18 cellular contexts compared by ENCODE assay signal in the genomic region with DNA sequence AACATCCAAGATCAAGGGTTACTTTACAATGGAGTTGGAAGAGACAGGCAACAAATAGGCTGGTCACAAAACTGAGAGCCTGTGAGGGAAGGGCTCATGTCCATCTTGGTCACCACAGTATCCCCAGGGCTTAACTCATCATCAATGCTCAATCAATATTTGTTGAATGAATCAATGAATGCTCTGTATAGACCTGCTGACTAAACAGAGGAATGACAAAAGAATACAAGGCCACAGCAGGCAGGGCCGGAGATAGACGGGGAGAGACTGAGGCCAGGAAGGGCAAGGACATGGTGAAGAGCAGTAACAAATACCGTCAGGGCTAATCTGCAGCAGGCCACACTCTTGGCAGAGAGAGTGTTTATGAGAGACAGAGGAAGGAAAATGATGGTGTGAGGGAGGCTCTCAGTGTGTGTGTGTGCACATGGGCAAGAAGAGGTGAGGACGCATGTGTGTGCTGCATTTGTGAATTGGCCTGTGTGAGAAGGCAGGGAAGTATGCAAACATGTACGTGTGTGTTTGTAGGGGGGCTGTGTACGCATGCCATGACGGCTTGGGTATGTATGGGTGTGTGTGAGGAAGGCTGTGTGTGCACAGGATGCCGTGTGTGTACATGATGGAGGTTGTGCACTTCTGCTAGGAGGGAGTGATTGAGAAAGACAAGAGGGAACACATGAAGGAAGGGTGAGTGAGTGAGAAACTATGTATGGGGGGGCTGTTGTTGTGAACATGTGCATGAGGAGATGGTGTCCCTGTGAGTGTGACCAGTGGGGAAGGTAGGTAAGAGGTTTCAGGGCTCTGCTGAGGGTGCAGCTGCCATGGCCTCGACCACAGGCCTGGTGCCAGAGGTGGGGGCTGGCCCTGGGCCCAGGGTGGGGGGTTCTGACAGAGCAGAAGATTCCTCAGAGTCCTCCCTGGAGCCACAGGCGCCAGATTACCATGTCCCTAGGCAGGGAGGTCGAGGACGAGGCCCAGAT. TPM values are rescaled to one million over a fixed set of nuclear protein-coding genes. Genes with fewer than 3 reads are reported as not detected.
DNase-seq lines count a peak whose midpoint lies in the region; FAIRE-seq and TF ChIP-seq lines count a peak whose summit lies in the region.
"Had no signal": no experiment of that assay in that cellular context is flagged by ENCODE, and none has a peak within 500 bp of the region (broad histone marks: within the 10 kb centered on the region; RNA-seq: fewer than 3 reads in every experiment).

No MANE protein-coding gene starts in this region.

- BruUV-seq in mammary epithelial cell (replicated peaks; lab: Mats Ljungman, UMichigan) (no TSS peak), Caco-2 (replicated peaks; lab: Mats Ljungman, UMichigan) (no TSS peak)

- intact Hi-C loops in breast epithelium (cut with DNase I; ENCODE audit: low total_unique reads): no loop called here
- intact Hi-C loops in mammary epithelial cell (cut with micrococcal nuclease): no loop called here
- intact Hi-C loops in ovary (cut with DNase I): no loop called here
- intact Hi-C loops in uterus (cut with DNase I; ENCODE audit: low total_unique reads): no loop called here
- intact Hi-C loops in Caco-2 (cut with micrococcal nuclease; ENCODE audit: unreplicated experiment): no loop called here

- DNase-seq in breast epithelium (ENCODE audit: low spot score in 2 of 2): no peak
- no peak for DNase-seq in mammary epithelial cell
- peak in 1 of 2 donors; percentile 44 for DNase-seq in cardiac muscle cell (ENCODE audit: low read depth in 1 of 2, low spot score in 1 of 2)
- DNase-seq in ovary: peak in 3 of 5 donors; percentile 53 to 67 (median 64)
- peak in 1 of 2 donors; percentile 38 for DNase-seq in uterus
- DNase-seq in SW 1271 (lab: John Stamatoyannopoulos, UW): no peak
- no peak for DNase-seq in Caco-2
- no peak for DNase-seq in D721Med (ENCODE audit: insufficient read length, low spot score)
- DNase-seq: cortex of kidney, DMS 273 treated with DMSO at 0.1 percent for 48 hours, glutamatergic neuron, NCI-H1105, NCI-H510A, posterior cingulate gyrus had no signal

- H3K27me3 ChIP-seq in breast epithelium (no peaks in the 10 kb centered on the region), mammary epithelial cell (ENCODE audit: insufficient read depth, low read length) (no peaks in the 10 kb centered on the region), cardiac muscle cell (no peaks in the 10 kb centered on the region), ovary (no peaks in the 10 kb centered on the region), uterus (no peaks in the 10 kb centered on the region), Caco-2 (replicated peaks; ENCODE audit: control insufficient read depth, insufficient read depth, low read length) (no peaks in the 10 kb centered on the region)

- POLR2A ChIA-PET in Caco-2 (lab: Charles Lee): no interaction called here

- H3K9me3 ChIP-seq in breast epithelium (no peaks in the 10 kb centered on the region), mammary epithelial cell (replicated peaks; ENCODE audit: insufficient read depth, low read length) (no peaks in the 10 kb centered on the region), cardiac muscle cell (ENCODE audit: low read depth) (no peaks in the 10 kb centered on the region), ovary (no peaks in the 10 kb centered on the region), uterus (no peaks in the 10 kb centered on the region), Caco-2 (no peaks in the 10 kb centered on the region)

- no peak overlapping the region for H3K9ac ChIP-seq in mammary epithelial cell (ENCODE audit: insufficient read depth, low read length)

- H3K4me3 Mint-ChIP-seq in Caco-2 (ENCODE audit: unreplicated experiment): no peak overlapping the region
- H3K4me3 Mint-ChIP-seq: activated naive CD4-positive, alpha-beta T cell treated with anti-CD3 and anti-CD28 coated beads, Interleukin-2, amount 50 U/mL, for 24 hours had no signal

- TF ChIP-seq CTCF in breast epithelium (IDR thresholded peaks at IDR 0.05): no peak
- no peak for TF ChIP-seq CTCF in mammary epithelial cell (conservative IDR thresholded peaks at IDR 0.05 in 1 of 2, IDR thresholded peaks at IDR 0.05 in 1 of 2; ENCODE audit: extremely low read depth in 1 of 2, insufficient read depth in 1 of 2, low read depth in 1 of 2, low read length in 2 of 2)
- TF ChIP-seq CTCF in cardiac muscle cell (IDR thresholded peaks at IDR 0.05; ENCODE audit: low read depth, low read length): no peak
- no peak for TF ChIP-seq CTCF in ovary (IDR thresholded peaks at IDR 0.05)
- TF ChIP-seq CTCF in uterus (IDR thresholded peaks at IDR 0.05): no peak
- no peak for TF ChIP-seq CTCF in Caco-2 (IDR thresholded peaks at IDR 0.05; ENCODE audit: insufficient read depth in 1 of 2, low read depth in 1 of 2, low read length in 1 of 2, severe bottlenecking in 1 of 2, unreplicated experiment in 1 of 2)
- TF ChIP-seq CTCF in D721Med (IDR thresholded peaks at IDR 0.05; ENCODE audit: insufficient read depth, missing control alignments): no peak

- in situ Hi-C loops in mammary epithelial cell (cut with MboI; ENCODE audit: low sequenced_read_pairs in 2 of 2): no loop called here

- H3K4me2 ChIP-seq in mammary epithelial cell (ENCODE audit: insufficient read depth, low read depth, low read length): no peak overlapping the region

- CTCF ChIA-PET in mammary epithelial cell (lab: Charles Lee; ENCODE audit: low non-redundant PET) (no interaction called here), Caco-2 (lab: Charles Lee) (no interaction called here)

- dilution Hi-C loops in mammary epithelial cell (cut with HindIII; ENCODE audit: low sequenced_read_pairs): loop anchor here (5.0 kb wide), 1 partner anchor 41 kb away; no protein-coding TSS in a partner anchor

- peaks cover 7% of the 10 kb centered on the region for H3K36me3 Mint-ChIP-seq in Caco-2 (ENCODE audit: insufficient read depth, unreplicated experiment)
- H3K36me3 Mint-ChIP-seq: activated naive CD4-positive, alpha-beta T cell treated with anti-CD3 and anti-CD28 coated beads, Interleukin-2, amount 50 U/mL, for 24 hours had no signal

- H3K79me2 ChIP-seq in mammary epithelial cell (ENCODE audit: insufficient read depth, low read length): peaks cover 98% of the 10 kb centered on the region

- TF ChIP-seq POLR2A in breast epithelium (IDR thresholded peaks at IDR 0.05) (no peak), ovary (IDR thresholded peaks at IDR 0.05) (no peak), uterus (IDR thresholded peaks at IDR 0.05) (no peak)

- FAIRE-seq in D721Med (lab: Jason Lieb, UNC): no peak
- FAIRE-seq: A204.1, TTC549 had no signal

- H2AFZ ChIP-seq in mammary epithelial cell (ENCODE audit: low read depth, low read length): no peak overlapping the region

- H3K4me1 ChIP-seq in breast epithelium: peaks cover 19 to 21% of the 10 kb centered on the region in 2 donors
- H3K4me1 ChIP-seq in mammary epithelial cell (ENCODE audit: insufficient read depth, low read length): peaks cover 40% of the 10 kb centered on the region
- H3K4me1 ChIP-seq in cardiac muscle cell (ENCODE audit: low read depth): peaks cover 26% of the 10 kb centered on the region
- H3K4me1 ChIP-seq in ovary (ENCODE audit: insufficient read depth): peaks cover 44% of the 10 kb centered on the region
- H3K4me1 ChIP-seq in uterus: peaks cover 19 to 35% of the 10 kb centered on the region in 2 donors
- H3K4me1 ChIP-seq in Caco-2: no peaks in the 10 kb centered on the region

- WGBS in mammary epithelial cell (ENCODE audit: low coverage, missing lambda C conversion rate): 76% methylated on average over 4 of the region's 12 CpGs
- 14 to 19% (median 18%) methylated on average over 12 of the region's 12 CpGs for WGBS in ovary, 3 donors

- H3K4me3 ChIP-seq in breast epithelium (no peak overlapping the region), mammary epithelial cell (replicated peaks in 1 of 3; ENCODE audit: insufficient read depth in 1 of 3, low read depth in 2 of 3, low read length in 3 of 3) (no peak overlapping the region), cardiac muscle cell (no peak overlapping the region), ovary (no peak overlapping the region), uterus (no peak overlapping the region), Caco-2 (ENCODE audit: low read depth, low read length) (no peak overlapping the region)

- H3K27ac Mint-ChIP-seq in Caco-2 (ENCODE audit: unreplicated experiment): no peak overlapping the region
- H3K27ac Mint-ChIP-seq: activated naive CD4-positive, alpha-beta T cell treated with anti-CD3 and anti-CD28 coated beads, Interleukin-2, amount 50 U/mL, for 24 hours had no signal

- no peaks in the 10 kb centered on the region for H3K4me1 Mint-ChIP-seq in Caco-2 (ENCODE audit: low read depth, unreplicated experiment)

- H4K20me1 ChIP-seq in mammary epithelial cell (ENCODE audit: insufficient read depth, low read length): peaks cover 3% of the 10 kb centered on the region

- no peaks in the 10 kb centered on the region for H3K36me3 ChIP-seq in breast epithelium
- peaks cover 6% of the 10 kb centered on the region for H3K36me3 ChIP-seq in mammary epithelial cell (ENCODE audit: insufficient read depth, low read length)
- no peaks in the 10 kb centered on the region for H3K36me3 ChIP-seq in cardiac muscle cell
- H3K36me3 ChIP-seq in ovary: no peaks in the 10 kb centered on the region
- H3K36me3 ChIP-seq in uterus: no peaks in the 10 kb centered on the region
- H3K36me3 ChIP-seq in Caco-2 (ENCODE audit: control insufficient read depth, insufficient read depth, low read length): no peaks in the 10 kb centered on the region

- H3K27ac ChIP-seq in breast epithelium (peak overlapping the region; percentile 61 to 93), mammary epithelial cell (ENCODE audit: insufficient read depth, low read depth, low read length) (no peak overlapping the region), cardiac muscle cell (peak overlapping the region; percentile 64), ovary (peak overlapping the region in 1 of 2 donors; percentile 71), uterus (peak overlapping the region; percentile 92 to 99)

- H3K9me3 Mint-ChIP-seq in Caco-2 (ENCODE audit: unreplicated experiment): no peaks in the 10 kb centered on the region
- H3K9me3 Mint-ChIP-seq: activated naive CD4-positive, alpha-beta T cell treated with anti-CD3 and anti-CD28 coated beads, Interleukin-2, amount 50 U/mL, for 24 hours had no signal

- H3K27me3 Mint-ChIP-seq in Caco-2 (ENCODE audit: insufficient read depth, unreplicated experiment): no peaks in the 10 kb centered on the region
- H3K27me3 Mint-ChIP-seq: activated naive CD4-positive, alpha-beta T cell treated with anti-CD3 and anti-CD28 coated beads, Interleukin-2, amount 50 U/mL, for 24 hours had no signal

- no peak for TF ChIP-seq EP300 in ovary (IDR thresholded peaks at IDR 0.05)

RNA-seq across cellular contexts. Expression of gene AHDC1, which starts 15.4 kb away (rescaled TPM):
- 10 to 100 TPM; 10.7 to 17.1 (median 15.4) TPM for total RNA-seq in breast epithelium
- 10 to 100 TPM; 35.3 to 51.8 TPM for total RNA-seq in mammary epithelial cell
- 8.0 TPM for polyA plus RNA-seq in mammary epithelial cell
- polyA minus RNA-seq in mammary epithelial cell: 21.4 TPM
- 31.0 and 58.1 TPM in 2 replicates for total RNA-seq in cardiac muscle cell
- polyA plus RNA-seq in cardiac muscle cell: 16.3 and 21.1 TPM in 2 replicates
- total RNA-seq in ovary: 100 to 1,000 TPM in 3 of 7 donors, 10 to 100 TPM in 4; 11.3 to 159 (median 91.2) TPM
- polyA plus RNA-seq in ovary: 10 to 100 TPM; 11.2 to 33.2 TPM
- total RNA-seq in uterus: 100 to 1,000 TPM in 1 of 4 donors, 10 to 100 TPM in 3; 11.2 to 179 (median 50.7) TPM
- 17.0 and 17.3 TPM in 2 replicates for total RNA-seq in Caco-2 (2022)

RNA-seq across cellular contexts. Expression of gene FGR, which starts 46.4 kb away (rescaled TPM):
- total RNA-seq in breast epithelium (10 to 100 TPM; 22.1 to 46.9 (median 24.3) TPM), mammary epithelial cell (under 1 TPM; 0.50 to 0.56 TPM), cardiac muscle cell (not detected in 2 replicates), ovary (10 to 100 TPM in 1 of 7 donors, 1 to 10 TPM in 6; 1.1 to 14.1 (median 4.2) TPM), uterus (10 to 100 TPM in 3 of 4 donors, 1 to 10 TPM in 1; 3.0 to 35.9 (median 18.8) TPM), Caco-2 (2022) (not detected in 2 replicates)
- polyA plus RNA-seq in mammary epithelial cell (0.06 TPM), cardiac muscle cell (0.14 and 0.18 TPM in 2 replicates), ovary (1 to 10 TPM; 4.2 to 6.8 TPM)
- not detected for polyA minus RNA-seq in mammary epithelial cell
- total RNA-seq: RPMI7951 had no signal

Comparison
In these comparisons a context has a peak if more than half of its experiments do, and no peak if none do; other contexts are left out.
1. DNase-seq: peak in ovary (3 of 5); none in breast epithelium (0 of 2), mammary epithelial cell (single experiment), SW 1271 (0 of 2), Caco-2 (0 of 2) and D721Med (single experiment).